ENCODE assay signal across 19 cellular contexts in the genomic region with DNA sequence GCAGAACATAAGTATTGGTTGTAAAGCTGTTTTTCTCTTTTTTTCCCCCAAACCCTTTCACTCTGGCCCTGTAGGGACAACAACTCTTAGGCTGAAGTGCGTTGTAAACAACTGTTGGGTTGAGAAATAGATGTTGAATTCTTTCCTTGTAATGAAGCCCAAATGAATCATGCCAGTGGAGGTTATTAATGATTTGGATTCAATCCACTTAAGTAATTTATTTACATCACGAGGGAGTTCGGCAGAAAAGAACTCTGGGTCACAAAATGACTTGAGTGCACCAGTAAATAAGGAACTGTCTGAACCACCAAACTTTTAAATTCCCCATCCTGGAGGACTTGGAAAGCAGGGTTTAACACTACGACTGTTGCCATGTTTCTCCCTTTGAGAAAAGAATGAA.
DNase-seq lines count a peak whose midpoint lies in the region; ATAC-seq lines count a peak whose summit lies in the region.
"Had no signal": no experiment of that assay in that cellular context is flagged by ENCODE, and none has a peak within 500 bp of the region (broad histone marks: within the 10 kb centered on the region; RNA-seq: fewer than 3 reads in every experiment).

No MANE protein-coding gene starts in this region.

- peaks cover 68% of the 10 kb centered on the region for H3K4me1 ChIP-seq in rectal smooth muscle tissue (ENCODE audit: control insufficient read depth, insufficient read depth, low read length)
- H3K4me1 ChIP-seq: left lung had no signal

- H3K27me3 ChIP-seq in rectal smooth muscle tissue (ENCODE audit: control insufficient read depth, insufficient read depth, low read length): no peaks in the 10 kb centered on the region
- H3K27me3 ChIP-seq: ascending aorta, left lung had no signal

- no peaks in the 10 kb centered on the region for H3K4me1 Mint-ChIP-seq in stimulated activated memory B cell treated with anti-CD40 and anti-IgM and Interleukin-4, amounts not matched to agents 10 μg/mL and 1 μg/mL and 100 μg/mL, for 72 hours
- H3K4me1 Mint-ChIP-seq: IgD-negative memory B cell had no signal

- H3K36me3 ChIP-seq in rectal smooth muscle tissue (ENCODE audit: control insufficient read depth, insufficient read depth, low read length): peaks cover 2% of the 10 kb centered on the region
- H3K36me3 ChIP-seq: left lung had no signal

- H3K9ac ChIP-seq in rectal smooth muscle tissue (ENCODE audit: low read length): no peak overlapping the region

- H3K4me3 ChIP-seq in rectal smooth muscle tissue (ENCODE audit: low read length): peak overlapping the region; percentile 19
- H3K4me3 ChIP-seq: ascending aorta, left lung had no signal

- ATAC-seq in stimulated activated memory B cell treated with anti-CD40 and anti-IgM and Interleukin-4, amounts not matched to agents 10 μg/mL and 1 μg/mL and 100 μg/mL, for 72 hours: no peak
- ATAC-seq: left lung had no signal

- DNase-seq in AG08395 (ENCODE audit: low spot score) (peak; percentile 36), HCEC 1CT (peak; percentile 26), fibroblast of peridontal ligament (ENCODE audit: extremely low read depth) (peak; percentile 61), NAMALWA (ENCODE audit: low spot score) (no peak), NCI-H82 (lab: John Stamatoyannopoulos, UW) (no peak)
- DNase-seq in effector CD4-positive, alpha-beta T cell: no peak
- DNase-seq: activated T-cell treated with anti-CD3 and anti-CD28 coated beads for 4 hours, H7, left lung, NCI-H2081, NCI-H510A, SHP77, T-helper 1 cell, trophoblast cell had no signal

- no peaks in the 10 kb centered on the region for H3K27me3 Mint-ChIP-seq in stimulated activated memory B cell treated with anti-CD40 and anti-IgM and Interleukin-4, amounts not matched to agents 10 μg/mL and 1 μg/mL and 100 μg/mL, for 72 hours

- peak overlapping the region; percentile 56 for H3K27ac ChIP-seq in rectal smooth muscle tissue (ENCODE audit: low read depth, low read length)
- H3K27ac ChIP-seq: ascending aorta, HL-60 had no signal

- no peaks in the 10 kb centered on the region for H3K9me3 Mint-ChIP-seq in stimulated activated memory B cell treated with anti-CD40 and anti-IgM and Interleukin-4, amounts not matched to agents 10 μg/mL and 1 μg/mL and 100 μg/mL, for 72 hours

- no peak overlapping the region for H3K27ac Mint-ChIP-seq in stimulated activated memory B cell treated with anti-CD40 and anti-IgM and Interleukin-4, amounts not matched to agents 10 μg/mL and 1 μg/mL and 100 μg/mL, for 72 hours
- H3K27ac Mint-ChIP-seq: IgD-negative memory B cell had no signal

- no peaks in the 10 kb centered on the region for H3K36me3 Mint-ChIP-seq in stimulated activated memory B cell treated with anti-CD40 and anti-IgM and Interleukin-4, amounts not matched to agents 10 μg/mL and 1 μg/mL and 100 μg/mL, for 72 hours

- no peak overlapping the region for H3K4me3 Mint-ChIP-seq in stimulated activated memory B cell treated with anti-CD40 and anti-IgM and Interleukin-4, amounts not matched to agents 10 μg/mL and 1 μg/mL and 100 μg/mL, for 72 hours
- H3K4me3 Mint-ChIP-seq: IgD-negative memory B cell had no signal

Comparison
In these comparisons a context has a peak if more than half of its experiments do, and no peak if none do; other contexts are left out.
1. DNase-seq: peak in AG08395 (single experiment), HCEC 1CT (single experiment) and fibroblast of peridontal ligament (single experiment); none in NAMALWA (single experiment), effector CD4-positive, alpha-beta T cell (single experiment) and NCI-H82 (single experiment).